ENCODE assay signal across 12 cellular contexts in the genomic region with DNA sequence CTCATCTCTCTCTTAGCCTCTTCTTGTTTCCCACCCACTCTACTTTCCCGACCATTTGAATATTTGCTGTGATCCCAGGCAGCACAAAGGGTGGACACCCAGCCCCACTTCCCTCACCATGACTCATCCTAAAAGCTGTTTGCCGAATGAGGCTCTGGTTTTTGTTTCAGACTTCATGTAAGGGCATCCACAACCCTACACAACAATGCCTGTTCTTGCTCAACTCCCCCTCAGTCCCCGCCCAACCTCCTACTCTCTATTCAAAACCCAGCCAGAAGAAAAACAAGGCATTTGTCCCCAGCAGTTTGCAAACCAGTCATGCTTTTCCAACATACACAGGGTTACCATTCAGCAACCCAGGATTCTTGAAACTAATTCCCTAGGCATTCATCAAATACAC.
A peak's percentile ranks its signal among the peaks of the same experiment; 100 is the strongest.
DNase-seq lines count a peak whose midpoint lies in the region.
"Had no signal": no experiment of that assay in that cellular context is flagged by ENCODE, and none has a peak within 500 bp of the region (broad histone marks: within the 10 kb centered on the region; RNA-seq: fewer than 3 reads in every experiment).

No MANE protein-coding gene starts in this region.

- DNase-seq in GM03348 (ENCODE audit: low spot score) (peak; percentile 42), amygdala (lab: John Stamatoyannopoulos, UW) (peak in 44 of 56 donors; percentile 1 to 72 (median 26)), head of caudate nucleus (peak in 39 of 42 donors; percentile 3 to 80 (median 42)), pons (ENCODE audit: low spot score) (peak; percentile 91), RPMI8226 (no peak), NCI-H1417 (lab: John Stamatoyannopoulos, UW) (no peak), NCI-H69 (lab: John Stamatoyannopoulos, UW) (no peak), NCI-H2196 (lab: John Stamatoyannopoulos, UW; ENCODE audit: unreplicated experiment) (no peak)
- DNase-seq: activated CD4-positive, alpha-beta T cell treated with anti-CD3 and anti-CD28 coated beads, Interleukin-2, amount 10 ng/mL, durations not matched to agents 24 days and 14 days; NCI-H446; psoas muscle; stimulated activated CD4-positive, alpha-beta T cell treated with anti-CD3 and anti-CD28 coated beads, Interleukin-4, amount 100 ng/mL, for 1 hour had no signal

- intact Hi-C loops in head of caudate nucleus (cut with DNase I), result no loop called here

Comparison
In these comparisons a context has a peak if more than half of its experiments do, and no peak if none do; other contexts are left out.
1. DNase-seq: peak in GM03348 (single experiment), amygdala (44 of 56), head of caudate nucleus (39 of 42) and pons (single experiment); none in RPMI8226 (single experiment), NCI-H1417 (0 of 3), NCI-H69 (single experiment) and NCI-H2196 (single experiment).